In the genomic region with DNA sequence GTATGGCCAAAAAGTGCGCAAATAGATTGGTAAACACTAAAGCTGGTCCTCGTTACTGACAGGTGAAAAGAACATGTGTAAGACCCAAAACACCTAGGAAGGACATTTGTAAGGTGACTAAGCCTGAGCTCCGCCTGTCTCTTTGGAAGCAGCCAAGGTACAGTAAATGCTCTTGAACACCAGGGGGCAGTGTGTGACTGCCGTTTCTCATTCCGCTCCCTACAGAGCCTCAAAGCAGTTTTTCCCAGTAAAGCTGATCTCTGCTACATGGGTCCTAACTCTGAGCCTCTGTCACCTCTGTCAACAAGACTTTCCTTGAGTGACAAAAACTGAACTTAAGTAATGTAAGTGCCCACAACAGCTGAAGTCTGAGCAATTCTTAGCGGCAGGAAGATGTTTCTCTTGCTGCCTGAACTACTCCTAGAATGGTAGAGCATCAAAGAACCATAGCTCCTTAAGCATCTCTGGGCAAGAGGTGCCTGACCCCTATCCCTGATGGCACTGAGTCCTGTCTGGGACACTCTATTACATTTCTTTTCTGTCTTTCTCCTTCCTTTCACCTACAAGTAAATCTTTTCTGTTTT, we compare ENCODE assay signal across 8 cellular contexts.
DNase-seq lines count a peak whose midpoint lies in the region; ATAC-seq and TF ChIP-seq lines count a peak whose summit lies in the region.

No MANE protein-coding gene starts in this region.

- ATAC-seq in GM21723 (IDR thresholded peaks at IDR 0.05; ENCODE audit: unreplicated experiment) = peak; percentile 78
- peak; percentile 65 for ATAC-seq in IMR-90 (ENCODE audit: low read depth)

- POLR2A ChIA-PET in IMR-90 (lab: Charles Lee; ENCODE audit: unreplicated experiment) = interaction anchor here (0.6 kb wide), 1 partner anchor 19 kb away, joined by 3 read pairs; no protein-coding TSS in a partner anchor

- no peak overlapping the region for H4K5ac ChIP-seq in IMR-90 (ENCODE audit: low read depth, low read length)

- DNase-seq in GM03348 (ENCODE audit: low spot score) = peak; percentile 82
- DNase-seq in IMR-90 = peak; percentile 79
- peak; percentile 73 for DNase-seq in RKO (ENCODE audit: low spot score)
- peak; percentile 78 for DNase-seq in activated effector memory CD4-positive, alpha-beta T cell treated with anti-CD3 and anti-CD28 coated beads, Interleukin-2, amount 50 U/mL, for 16 hours
- peak; percentile 83 for DNase-seq in glomerular visceral epithelial cell (ENCODE audit: extremely low spot score)
- peak; percentile 80 for DNase-seq in pons (ENCODE audit: low spot score)
- DNase-seq in effector CD8-positive, alpha-beta T cell (lab: John Stamatoyannopoulos, UW) = no peak

- H2AK9ac ChIP-seq in IMR-90 (replicated peaks; ENCODE audit: low read depth, low read length, poor library complexity) = no peak overlapping the region

- BruUV-seq in IMR-90 (replicated peaks; lab: Mats Ljungman, UMichigan) = no TSS peak

- peak; percentile 87 for TF ChIP-seq RAD21 in IMR-90 (IDR thresholded peaks at IDR 0.05; ENCODE audit: low read length)

- H3K9me3 ChIP-seq in IMR-90 (ENCODE audit: control insufficient read depth, insufficient read depth, low read length) = no peaks in the 10 kb centered on the region

- dilution Hi-C loops in IMR-90 (cut with HindIII; ENCODE audit: low sequenced_read_pairs, unreplicated experiment) = no loop called here

- peak overlapping the region; percentile 95 for H2BK120ac ChIP-seq in IMR-90 (ENCODE audit: low read depth, low read length)

- H2BK5ac ChIP-seq in IMR-90 (ENCODE audit: low read depth, low read length, poor library complexity, severe bottlenecking) = no peak overlapping the region

- peaks cover 13% of the 10 kb centered on the region for H3K4me1 ChIP-seq in IMR-90 (ENCODE audit: control insufficient read depth, insufficient read depth, low read length)

- H3K9me1 ChIP-seq in IMR-90 (ENCODE audit: insufficient read depth, low read length) = peaks cover 5% of the 10 kb centered on the region

- TF ChIP-seq POLR2A in IMR-90 (IDR thresholded peaks at IDR 0.05; ENCODE audit: low read depth, low read length) = no peak

- H2AK5ac ChIP-seq in IMR-90 (ENCODE audit: low read depth, low read length) = peak overlapping the region; percentile 90

- H3K27ac ChIP-seq in IMR-90 (ENCODE audit: insufficient read depth, low read length) = no peak overlapping the region

- H3K4ac ChIP-seq in IMR-90 (ENCODE audit: low read depth, low read length) = peak overlapping the region; percentile 82; the same call in 1 of the 2 replicates

- WGBS in IMR-90 (ENCODE audit: extremely low coverage in 2 of 2, insufficient read length in 1 of 2), 2 experiments = 12% methylated on average over 5 of the region's 6 CpGs; no CpG with 5 or more reads in 1 of the 2 experiments

- CTCF ChIA-PET in IMR-90 (lab: Yijun Ruan, JAX) = interaction anchor here (0.6 to 1.8 kb wide), 25 partner anchors 10 to 1320 kb away, joined by 3 to 8 read pairs (median 4); a partner anchor contains a TSS

- H3K14ac ChIP-seq in IMR-90 (replicated peaks; ENCODE audit: low read depth, low read length) = peak overlapping the region; percentile 76

- no peak overlapping the region for H3K9ac ChIP-seq in IMR-90 (ENCODE audit: low read depth, low read length)

- H3K18ac ChIP-seq in IMR-90 (ENCODE audit: low read depth, low read length) = peak overlapping the region; percentile 61

- in situ Hi-C loops in IMR-90 (cut with MboI; ENCODE audit: low sequenced_read_pairs) = loop anchor here (10.0 kb wide), 2 partner anchors 744 to 944 kb away; no protein-coding TSS in a partner anchor

- H4K20me1 ChIP-seq in IMR-90 (ENCODE audit: insufficient read depth, low read length) = no peaks in the 10 kb centered on the region

- intact Hi-C loops in IMR-90 (cut with micrococcal nuclease) = loop anchor here (1.0 kb wide), 2 partner anchors 750 to 1709 kb away; no protein-coding TSS in a partner anchor

- peaks cover 0 to 7% of the 10 kb centered on the region in 2 experiments; a peak in 2 of 4 replicates for H3K79me1 ChIP-seq in IMR-90 (ENCODE audit: low read depth in 1 of 2, low read length in 2 of 2)

- H2BK15ac ChIP-seq in IMR-90 (ENCODE audit: low read depth, low read length) = peak overlapping the region; percentile 92

- H2AFZ ChIP-seq in IMR-90 (replicated peaks; ENCODE audit: low read length, poor library complexity) = peak overlapping the region; percentile 81

- H3K4me2 ChIP-seq in IMR-90 (ENCODE audit: low read depth, low read length) = no peak overlapping the region

- H3K23ac ChIP-seq in IMR-90 (ENCODE audit: low read depth, low read length) = peak overlapping the region; percentile 61

- no peaks in the 10 kb centered on the region for H3K36me3 ChIP-seq in IMR-90 (ENCODE audit: control insufficient read depth, insufficient read depth, low read length)

- no peak overlapping the region for H3K4me3 ChIP-seq in IMR-90 (ENCODE audit: insufficient read depth, low read depth, low read length)

- no peaks in the 10 kb centered on the region for H3K27me3 ChIP-seq in IMR-90 (ENCODE audit: control insufficient read depth, insufficient read depth, low read length)

- peak overlapping the region; percentile 42; the same call in 1 of the 2 replicates for H3K56ac ChIP-seq in IMR-90 (ENCODE audit: extremely low read depth, insufficient read depth, low read length)

- peak overlapping the region; percentile 92 for H4K91ac ChIP-seq in IMR-90 (ENCODE audit: insufficient read depth, low read depth, low read length)

- H2BK20ac ChIP-seq in IMR-90 (ENCODE audit: low read depth, low read length) = peak overlapping the region; percentile 94

- TF ChIP-seq CTCF in IMR-90 (conservative IDR thresholded peaks at IDR 0.05; ENCODE audit: low read depth, low read length) = peak; percentile 87

- H4K8ac ChIP-seq in IMR-90 (ENCODE audit: low read depth in 2 of 2, low read length in 2 of 2) = peak overlapping the region in 1 of 2 experiments; percentile 32; a peak in 3 of 4 replicates

TF ChIP-seq in IMR-90, 13 proteins besides CTCF, POLR2A, EP300 and RAD21:
- TF ChIP-seq SMC3 (IDR thresholded peaks at IDR 0.05; ENCODE audit: low read depth, low read length) = peak; percentile 80
- no peak for TF ChIP-seq RCOR1 (IDR thresholded peaks at IDR 0.05; ENCODE audit: insufficient replicate concordance, low read length)
- TF ChIP-seq MAZ (IDR thresholded peaks at IDR 0.05; ENCODE audit: borderline replicate concordance, low read depth, low read length) = no peak
